Comparison of ENCODE assay signal across 7 cellular contexts in the genomic region with DNA sequence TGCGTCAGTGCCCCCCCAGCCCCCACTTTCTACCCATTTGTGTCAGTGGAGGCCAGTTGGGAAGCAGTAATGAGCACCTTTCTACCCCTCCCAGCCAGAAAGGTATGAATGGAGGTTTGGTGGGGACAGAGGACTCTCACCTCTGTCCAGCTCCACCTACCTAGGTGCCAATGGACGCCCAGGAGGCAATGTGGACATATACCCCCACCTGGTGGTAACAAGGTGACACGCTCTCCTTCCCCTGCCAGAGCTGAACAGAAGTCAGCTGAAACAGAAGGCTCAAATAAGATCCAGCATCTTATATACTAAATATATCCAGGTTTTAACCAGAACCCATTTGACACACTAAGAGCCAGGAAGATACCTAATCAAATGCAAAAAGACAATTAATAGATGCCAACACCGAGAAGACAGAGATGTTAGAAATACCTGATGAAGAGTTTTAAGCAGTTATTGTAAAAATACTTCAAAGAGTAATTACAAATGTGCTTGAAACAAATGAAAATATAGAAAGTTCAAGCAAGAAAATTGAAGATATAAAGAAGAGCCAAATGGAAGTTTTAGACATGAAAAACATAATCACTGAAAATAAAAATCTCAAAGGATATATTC. TPM values are rescaled to one million over a fixed set of nuclear protein-coding genes. Genes with fewer than 3 reads are reported as not detected.
DNase-seq lines count a peak whose midpoint lies in the region; ATAC-seq and TF ChIP-seq lines count a peak whose summit lies in the region.

No MANE protein-coding gene starts in this region.

- no peak overlapping the region for H3K4me3 ChIP-seq in DOHH2 (ENCODE audit: low read length)

- no peaks in the 10 kb centered on the region for H3K79me2 ChIP-seq in DOHH2 (ENCODE audit: control insufficient read depth, low read length)

- H3K4me2 ChIP-seq in DOHH2 (ENCODE audit: low read length): no peak overlapping the region

- H3F3A ChIP-seq in DOHH2 (ENCODE audit: control insufficient read depth, insufficient read depth): no peaks in the 10 kb centered on the region

- peak; percentile 42 for TF ChIP-seq CTCF in DOHH2 (IDR thresholded peaks at IDR 0.05; ENCODE audit: low read depth, low read length, poor library complexity, severe bottlenecking)

- POLR2A ChIA-PET in HEK293T (lab: Yijun Ruan, JAX): no interaction called here

- CTCF ChIA-PET in HEK293T (lab: Yijun Ruan, JAX): no interaction called here

- ATAC-seq in GM18861 (IDR thresholded peaks at IDR 0.05; ENCODE audit: unreplicated experiment) (no peak), HG03139 (IDR thresholded peaks at IDR 0.05; ENCODE audit: unreplicated experiment) (no peak)

- DNase-seq in HEK293T (ENCODE audit: extremely low spot score) (peak; percentile 39), SKM-1 treated with dmso at 0.1 percent for 144 hours (lab: John Stamatoyannopoulos, UW; ENCODE audit: unreplicated experiment) (peak; percentile 3), left kidney (ENCODE audit: low read depth, low spot score) (peak; percentile 73), cerebellum (ENCODE audit: low spot score) (no peak)

- no peaks in the 10 kb centered on the region for H3K4me1 ChIP-seq in DOHH2 (ENCODE audit: control insufficient read depth, low read length)

- H3K27me3 ChIP-seq in DOHH2 (ENCODE audit: control insufficient read depth, low read length): no peaks in the 10 kb centered on the region

- no peaks in the 10 kb centered on the region for H3K9me3 ChIP-seq in DOHH2 (ENCODE audit: control insufficient read depth, insufficient read depth, low read length)

- H4K20me1 ChIP-seq in DOHH2 (ENCODE audit: control insufficient read depth, insufficient read depth, low read depth, low read length): no peaks in the 10 kb centered on the region

- H3K27ac ChIP-seq in DOHH2 (ENCODE audit: low read depth, low read length): no peak overlapping the region

- no peaks in the 10 kb centered on the region for H3K9me2 ChIP-seq in DOHH2 (replicated peaks; ENCODE audit: control insufficient read depth, low read length)

- no peaks in the 10 kb centered on the region for H3K36me3 ChIP-seq in DOHH2 (ENCODE audit: control insufficient read depth, low read length)

TF ChIP-seq in HEK293T, 16 proteins besides CTCF, POLR2A, EP300 and RAD21:
- TF ChIP-seq FOXA1 (IDR thresholded peaks at IDR 0.05) (no peak), TARDBP (IDR thresholded peaks at IDR 0.05) (no peak), ELF4 (IDR thresholded peaks at IDR 0.05) (no peak), LEF1 (IDR thresholded peaks at IDR 0.05; ENCODE audit: borderline replicate concordance) (no peak), ARNT (IDR thresholded peaks at IDR 0.05) (no peak), SP1 (IDR thresholded peaks at IDR 0.05) (no peak), ZNF384 (IDR thresholded peaks at IDR 0.05) (no peak), FOXM1 (IDR thresholded peaks at IDR 0.05; ENCODE audit: borderline replicate concordance) (no peak), SUZ12 (IDR thresholded peaks at IDR 0.05) (no peak), FOXK2 (IDR thresholded peaks at IDR 0.05) (no peak)
- TF ChIP-seq, protein P1, sequence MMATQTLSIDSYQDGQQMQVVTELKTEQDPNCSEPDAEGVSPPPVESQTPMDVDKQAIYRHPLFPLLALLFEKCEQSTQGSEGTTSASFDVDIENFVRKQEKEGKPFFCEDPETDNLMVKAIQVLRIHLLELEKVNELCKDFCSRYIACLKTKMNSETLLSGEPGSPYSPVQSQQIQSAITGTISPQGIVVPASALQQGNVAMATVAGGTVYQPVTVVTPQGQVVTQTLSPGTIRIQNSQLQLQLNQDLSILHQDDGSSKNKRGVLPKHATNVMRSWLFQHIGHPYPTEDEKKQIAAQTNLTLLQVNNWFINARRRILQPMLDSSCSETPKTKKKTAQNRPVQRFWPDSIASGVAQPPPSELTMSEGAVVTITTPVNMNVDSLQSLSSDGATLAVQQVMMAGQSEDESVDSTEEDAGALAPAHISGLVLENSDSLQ (IDR thresholded peaks at IDR 0.05): no peak

RNA-seq across cellular contexts. Expression of a gene that starts 18.4 kb away (rescaled TPM):
- total RNA-seq in cerebellum: 14.8 TPM
